In the genomic region with DNA sequence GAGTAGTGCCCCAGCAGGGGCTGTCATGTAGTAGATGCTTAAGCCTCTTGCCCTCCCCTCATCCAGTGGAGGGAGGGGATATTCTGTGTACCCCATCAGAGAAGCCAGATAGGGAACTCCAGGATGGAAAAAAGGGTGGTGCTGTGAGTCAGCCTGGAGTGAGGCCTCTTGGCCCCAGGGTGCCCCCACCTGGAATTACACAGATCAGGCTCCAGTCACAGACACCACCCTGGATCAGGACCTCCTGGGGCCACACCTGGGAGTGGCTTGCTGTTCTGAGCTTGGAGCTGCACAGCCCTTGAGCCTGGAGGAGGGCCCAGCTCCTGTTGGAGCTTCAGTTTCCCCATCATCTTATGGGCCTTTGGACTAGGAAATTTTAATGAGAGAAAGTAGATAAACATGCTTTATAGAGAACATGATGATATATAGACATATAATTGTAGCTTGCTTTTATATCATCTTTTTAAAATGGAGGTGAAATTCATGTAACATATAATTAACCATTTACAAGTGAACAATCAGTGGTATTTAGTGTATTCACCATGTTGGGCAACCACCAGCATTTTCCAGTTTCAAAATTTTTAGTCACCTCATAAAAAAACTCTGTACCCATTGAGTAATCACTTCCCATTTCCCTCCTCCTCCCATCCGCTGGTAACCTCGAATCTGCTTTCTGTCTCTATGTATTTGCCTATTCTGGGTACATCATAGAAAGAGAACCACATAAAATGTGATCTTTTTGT, we compare ENCODE assay signal across 13 cellular contexts. TPM values are rescaled to one million over a fixed set of nuclear protein-coding genes. Genes with fewer than 3 reads are reported as not detected.
DNase-seq lines count a peak whose midpoint lies in the region; ATAC-seq lines count a peak whose summit lies in the region.
"Had no signal": no experiment of that assay in that cellular context is flagged by ENCODE, and none has a peak within 500 bp of the region (broad histone marks: within the 10 kb centered on the region; RNA-seq: fewer than 3 reads in every experiment).

No MANE protein-coding gene starts in this region.

- H3K9me3 Mint-ChIP-seq in activated naive CD4-positive, alpha-beta T cell treated with anti-CD3 and anti-CD28 coated beads for 36 hours, result peaks cover 5% of the 10 kb centered on the region
- H3K9me3 Mint-ChIP-seq in activated naive CD4-positive, alpha-beta T cell treated with anti-CD3 and anti-CD28 coated beads, Interleukin-2, amount 10 ng/mL, durations not matched to agents 7 days and 5 days, result peaks cover 10% of the 10 kb centered on the region
- H3K9me3 Mint-ChIP-seq in activated naive CD8-positive, alpha-beta T cell treated with anti-CD3 and anti-CD28 coated beads, Interleukin-2, amount 50 U/mL, for 24 hours, result peaks cover 7% of the 10 kb centered on the region
- H3K9me3 Mint-ChIP-seq in stimulated activated naive CD8-positive, alpha-beta T cell treated with anti-CD3 and anti-CD28 coated beads, Interleukin-15, Interleukin-2, amounts not matched to agents 100 ng/mL and 50 ng/mL, for 24 hours, result peaks cover 8% of the 10 kb centered on the region

- peak overlapping the region; percentile 54 for H3K27ac Mint-ChIP-seq in activated naive CD4-positive, alpha-beta T cell treated with anti-CD3 and anti-CD28 coated beads for 36 hours
- H3K27ac Mint-ChIP-seq in activated naive CD4-positive, alpha-beta T cell treated with anti-CD3 and anti-CD28 coated beads, Interleukin-2, amount 10 ng/mL, durations not matched to agents 7 days and 5 days, result no peak overlapping the region
- peak overlapping the region; percentile 92 for H3K27ac Mint-ChIP-seq in activated naive CD8-positive, alpha-beta T cell treated with anti-CD3 and anti-CD28 coated beads, Interleukin-2, amount 50 U/mL, for 24 hours
- peak overlapping the region; percentile 91 for H3K27ac Mint-ChIP-seq in stimulated activated naive CD8-positive, alpha-beta T cell treated with anti-CD3 and anti-CD28 coated beads, Interleukin-15, Interleukin-2, amounts not matched to agents 100 ng/mL and 50 ng/mL, for 24 hours
- H3K27ac Mint-ChIP-seq: activated CD8-positive, alpha-beta memory T cell treated with anti-CD3 and anti-CD28 coated beads, Interleukin-2, amount 10 ng/mL, durations not matched to agents 7 days and 5 days had no signal

- no peaks in the 10 kb centered on the region for H3K27me3 Mint-ChIP-seq in activated naive CD4-positive, alpha-beta T cell treated with anti-CD3 and anti-CD28 coated beads for 36 hours (ENCODE audit: low read depth)
- H3K27me3 Mint-ChIP-seq in activated naive CD4-positive, alpha-beta T cell treated with anti-CD3 and anti-CD28 coated beads, Interleukin-2, amount 10 ng/mL, durations not matched to agents 7 days and 5 days, result peaks cover 21% of the 10 kb centered on the region
- H3K27me3 Mint-ChIP-seq in activated naive CD8-positive, alpha-beta T cell treated with anti-CD3 and anti-CD28 coated beads, Interleukin-2, amount 50 U/mL, for 24 hours, result no peaks in the 10 kb centered on the region
- no peaks in the 10 kb centered on the region for H3K27me3 Mint-ChIP-seq in stimulated activated naive CD8-positive, alpha-beta T cell treated with anti-CD3 and anti-CD28 coated beads, Interleukin-15, Interleukin-2, amounts not matched to agents 100 ng/mL and 50 ng/mL, for 24 hours
- H3K27me3 Mint-ChIP-seq: activated CD8-positive, alpha-beta memory T cell treated with anti-CD3 and anti-CD28 coated beads, Interleukin-2, amount 10 ng/mL, durations not matched to agents 7 days and 5 days had no signal

- peak; percentile 61 for DNase-seq in activated naive CD4-positive, alpha-beta T cell treated with anti-CD3 and anti-CD28 coated beads for 36 hours
- no peak for DNase-seq in activated naive CD4-positive, alpha-beta T cell treated with anti-CD3 and anti-CD28 coated beads, Interleukin-2, amount 10 ng/mL, durations not matched to agents 7 days and 5 days
- peak; percentile 89 for DNase-seq in NOMO-1 treated with DMSO at 0.1 percent for 48 hours (lab: John Stamatoyannopoulos, UW; ENCODE audit: unreplicated experiment)
- peak; percentile 28 for DNase-seq in activated naive CD8-positive, alpha-beta T cell treated with anti-CD3 and anti-CD28 coated beads, Interleukin-2, amount 50 U/mL, for 24 hours
- no peak for DNase-seq in NCI-H1930 (lab: John Stamatoyannopoulos, UW)
- DNase-seq in activated CD4-positive, CD25-positive, alpha-beta regulatory T cell (lab: John Stamatoyannopoulos, UW), result no peak
- DNase-seq: activated CD8-positive, alpha-beta memory T cell treated with anti-CD3 and anti-CD28 coated beads, Interleukin-2, amount 10 ng/mL, durations not matched to agents 7 days and 5 days; BE2C; NCI-H226; SK-N-SH had no signal

- H3K36me3 Mint-ChIP-seq in activated naive CD4-positive, alpha-beta T cell treated with anti-CD3 and anti-CD28 coated beads for 36 hours (ENCODE audit: low read depth), result peaks cover 2% of the 10 kb centered on the region
- peaks cover 2% of the 10 kb centered on the region for H3K36me3 Mint-ChIP-seq in activated naive CD4-positive, alpha-beta T cell treated with anti-CD3 and anti-CD28 coated beads, Interleukin-2, amount 10 ng/mL, durations not matched to agents 7 days and 5 days
- H3K36me3 Mint-ChIP-seq in activated naive CD8-positive, alpha-beta T cell treated with anti-CD3 and anti-CD28 coated beads, Interleukin-2, amount 50 U/mL, for 24 hours (ENCODE audit: low read depth), result peaks cover 12% of the 10 kb centered on the region
- peaks cover 10% of the 10 kb centered on the region for H3K36me3 Mint-ChIP-seq in stimulated activated naive CD8-positive, alpha-beta T cell treated with anti-CD3 and anti-CD28 coated beads, Interleukin-15, Interleukin-2, amounts not matched to agents 100 ng/mL and 50 ng/mL, for 24 hours (ENCODE audit: low read depth)

- intact Hi-C loops in activated naive CD4-positive, alpha-beta T cell treated with anti-CD3 and anti-CD28 coated beads for 36 hours (cut with micrococcal nuclease), result loop anchor here (1.0 to 2.0 kb wide), 4 partner anchors 18 to 114 kb away; no protein-coding TSS in a partner anchor

- CTCF ChIA-PET in activated naive CD4-positive, alpha-beta T cell treated with anti-CD3 and anti-CD28 coated beads for 36 hours (lab: Charles Lee), result interaction anchor here (0.5 to 1.6 kb wide), 9 partner anchors 18 to 901 kb away, joined by 3 read pairs; no protein-coding TSS in a partner anchor
- CTCF ChIA-PET in activated naive CD4-positive, alpha-beta T cell treated with anti-CD3 and anti-CD28 coated beads, Interleukin-2, amount 10 ng/mL, durations not matched to agents 7 days and 5 days (lab: Charles Lee), result interaction anchor here (1.0 kb wide), 1 partner anchor 113 kb away, joined by 8 read pairs; a partner anchor contains a TSS

- H3K4me1 Mint-ChIP-seq in activated naive CD4-positive, alpha-beta T cell treated with anti-CD3 and anti-CD28 coated beads for 36 hours (ENCODE audit: low read depth), result peaks cover 34% of the 10 kb centered on the region
- H3K4me1 Mint-ChIP-seq in activated naive CD4-positive, alpha-beta T cell treated with anti-CD3 and anti-CD28 coated beads, Interleukin-2, amount 10 ng/mL, durations not matched to agents 7 days and 5 days, result peaks cover 22% of the 10 kb centered on the region
- peaks cover 42% of the 10 kb centered on the region for H3K4me1 Mint-ChIP-seq in activated naive CD8-positive, alpha-beta T cell treated with anti-CD3 and anti-CD28 coated beads, Interleukin-2, amount 50 U/mL, for 24 hours
- peaks cover 44% of the 10 kb centered on the region for H3K4me1 Mint-ChIP-seq in stimulated activated naive CD8-positive, alpha-beta T cell treated with anti-CD3 and anti-CD28 coated beads, Interleukin-15, Interleukin-2, amounts not matched to agents 100 ng/mL and 50 ng/mL, for 24 hours (ENCODE audit: low read depth)

- no peak overlapping the region for H3K4me3 Mint-ChIP-seq in activated naive CD4-positive, alpha-beta T cell treated with anti-CD3 and anti-CD28 coated beads for 36 hours
- H3K4me3 Mint-ChIP-seq in activated naive CD4-positive, alpha-beta T cell treated with anti-CD3 and anti-CD28 coated beads, Interleukin-2, amount 10 ng/mL, durations not matched to agents 7 days and 5 days, result no peak overlapping the region
- H3K4me3 Mint-ChIP-seq in activated naive CD8-positive, alpha-beta T cell treated with anti-CD3 and anti-CD28 coated beads, Interleukin-2, amount 50 U/mL, for 24 hours, result peak overlapping the region; percentile 6
- peak overlapping the region; percentile 41 for H3K4me3 Mint-ChIP-seq in stimulated activated naive CD8-positive, alpha-beta T cell treated with anti-CD3 and anti-CD28 coated beads, Interleukin-15, Interleukin-2, amounts not matched to agents 100 ng/mL and 50 ng/mL, for 24 hours
- H3K4me3 Mint-ChIP-seq: activated CD8-positive, alpha-beta memory T cell treated with anti-CD3 and anti-CD28 coated beads, Interleukin-2, amount 10 ng/mL, durations not matched to agents 7 days and 5 days had no signal

- peak; percentile 78 for ATAC-seq in activated naive CD8-positive, alpha-beta T cell treated with anti-CD3 and anti-CD28 coated beads, Interleukin-2, amount 50 U/mL, for 24 hours
- ATAC-seq in HG03159 (IDR thresholded peaks at IDR 0.05; ENCODE audit: unreplicated experiment), result no peak
- ATAC-seq: activated CD8-positive, alpha-beta memory T cell treated with anti-CD3 and anti-CD28 coated beads, Interleukin-2, amount 10 ng/mL, durations not matched to agents 7 days and 5 days had no signal

RNA-seq across cellular contexts. Expression of a gene that starts 24.6 kb away (rescaled TPM):
- total RNA-seq in activated naive CD4-positive, alpha-beta T cell treated with anti-CD3 and anti-CD28 coated beads for 36 hours, result under 1 TPM; 0.17 to 0.29 TPM
- total RNA-seq: endothelial cell of umbilical vein had no signal

RNA-seq across cellular contexts. Expression of a gene that starts 53.6 kb away (rescaled TPM):
- under 1 TPM; 0.07 TPM for total RNA-seq in activated naive CD4-positive, alpha-beta T cell treated with anti-CD3 and anti-CD28 coated beads for 36 hours

Comparison
In these comparisons a context has a peak if more than half of its experiments do, and no peak if none do; other contexts are left out.
1. DNase-seq: peak in activated naive CD4-positive, alpha-beta T cell treated with anti-CD3 and anti-CD28 coated beads for 36 hours (single experiment), NOMO-1 treated with DMSO at 0.1 percent for 48 hours (single experiment) and activated naive CD8-positive, alpha-beta T cell treated with anti-CD3 and anti-CD28 coated beads, Interleukin-2, amount 50 U/mL, for 24 hours (single experiment); none in activated naive CD4-positive, alpha-beta T cell treated with anti-CD3 and anti-CD28 coated beads, Interleukin-2, amount 10 ng/mL, durations not matched to agents 7 days and 5 days (single experiment), NCI-H1930 (0 of 2) and activated CD4-positive, CD25-positive, alpha-beta regulatory T cell (0 of 4).
2. H3K4me3 Mint-ChIP-seq: peak in activated naive CD8-positive, alpha-beta T cell treated with anti-CD3 and anti-CD28 coated beads, Interleukin-2, amount 50 U/mL, for 24 hours (single experiment) and stimulated activated naive CD8-positive, alpha-beta T cell treated with anti-CD3 and anti-CD28 coated beads, Interleukin-15, Interleukin-2, amounts not matched to agents 100 ng/mL and 50 ng/mL, for 24 hours (single experiment); none in activated naive CD4-positive, alpha-beta T cell treated with anti-CD3 and anti-CD28 coated beads for 36 hours (single experiment) and activated naive CD4-positive, alpha-beta T cell treated with anti-CD3 and anti-CD28 coated beads, Interleukin-2, amount 10 ng/mL, durations not matched to agents 7 days and 5 days (single experiment).